In genomic region chr17:80203448-80204092, GRCh38 we compare ENCODE assay signal across 32 cellular contexts. TPM values are rescaled to one million over a fixed set of nuclear protein-coding genes. Genes with fewer than 3 reads are reported as not detected.
DNase-seq lines count a peak whose midpoint lies in the region; ATAC-seq and TF ChIP-seq lines count a peak whose summit lies in the region.
"Had no signal": no experiment of that assay in that cellular context is flagged by ENCODE, and none has a peak within 500 bp of the region (broad histone marks: within the 10 kb centered on the region; RNA-seq: fewer than 3 reads in every experiment).

No MANE protein-coding gene starts in this region.

- no peak for TF ChIP-seq CTCF in WTC11 (IDR thresholded peaks at IDR 0.05)

- peak; percentile 17 for ATAC-seq in activated naive CD8-positive, alpha-beta T cell treated with anti-CD3 and anti-CD28 coated beads, Interleukin-2, amount 50 U/mL, for 24 hours
- ATAC-seq in WTC11 (peak; percentile 33), GM18861 (IDR thresholded peaks at IDR 0.05; ENCODE audit: unreplicated experiment) (no peak), GM21717 (IDR thresholded peaks at IDR 0.05; ENCODE audit: unreplicated experiment) (no peak)
- ATAC-seq: activated T-cell treated with anti-CD3 and anti-CD28 coated beads, Interleukin-2, amount 50 U/mL, for 4 hours had no signal

- H2BK12ac ChIP-seq in neuronal stem cell (ENCODE audit: low read length): no peak overlapping the region

- H3K9me3 ChIP-seq in neuronal stem cell (replicated peaks in 1 of 2; ENCODE audit: control insufficient read depth in 2 of 2, insufficient read depth in 1 of 2, low read depth in 1 of 2, low read length in 2 of 2): no peaks in the 10 kb centered on the region
- H3K9me3 ChIP-seq: colonic mucosa, MG63, ovary, Peyer's patch had no signal

- H2AFZ ChIP-seq in neuronal stem cell (ENCODE audit: low read length): no peak overlapping the region

- peak overlapping the region; percentile 48 for H3K18ac ChIP-seq in neuronal stem cell (ENCODE audit: low read length)

- no peak overlapping the region for H3K27ac ChIP-seq in neuronal stem cell (replicated peaks; ENCODE audit: low read length)
- H3K27ac ChIP-seq: colonic mucosa, ovary, Peyer's patch, skin epidermis had no signal

- no peaks in the 10 kb centered on the region for H3K79me1 ChIP-seq in neuronal stem cell (ENCODE audit: low read depth, low read length)

- peaks cover 0 to 3% of the 10 kb centered on the region in 2 donors for H3K4me1 ChIP-seq in neuronal stem cell (ENCODE audit: control insufficient read depth in 2 of 2, insufficient read depth in 1 of 2, low read depth in 1 of 2, low read length in 2 of 2)
- H3K4me1 ChIP-seq: colonic mucosa, Peyer's patch had no signal

- no peak overlapping the region for H3K4me3 Mint-ChIP-seq in activated naive CD8-positive, alpha-beta T cell treated with anti-CD3 and anti-CD28 coated beads, Interleukin-2, amount 50 U/mL, for 24 hours
- H3K4me3 Mint-ChIP-seq in activated naive CD8-positive, alpha-beta T cell treated with anti-CD3 and anti-CD28 coated beads for 36 hours: no peak overlapping the region
- no peak overlapping the region for H3K4me3 Mint-ChIP-seq in WTC11
- H3K4me3 Mint-ChIP-seq: activated T-cell treated with anti-CD3 and anti-CD28 coated beads, Interleukin-2, amount 50 U/mL, for 4 hours; CD4-positive, CD25-positive, alpha-beta regulatory T cell; nephron had no signal

- no peak overlapping the region for H3K27ac Mint-ChIP-seq in activated naive CD8-positive, alpha-beta T cell treated with anti-CD3 and anti-CD28 coated beads, Interleukin-2, amount 50 U/mL, for 24 hours
- H3K27ac Mint-ChIP-seq in activated naive CD8-positive, alpha-beta T cell treated with anti-CD3 and anti-CD28 coated beads for 36 hours: no peak overlapping the region
- H3K27ac Mint-ChIP-seq in WTC11: no peak overlapping the region
- H3K27ac Mint-ChIP-seq: CD4-positive, CD25-positive, alpha-beta regulatory T cell; nephron had no signal

- peak overlapping the region; percentile 56 for H2AK5ac ChIP-seq in neuronal stem cell (ENCODE audit: low read depth, low read length)

- H2BK5ac ChIP-seq in neuronal stem cell (ENCODE audit: low read length): no peak overlapping the region

- no peaks in the 10 kb centered on the region for H3K4me1 Mint-ChIP-seq in activated naive CD8-positive, alpha-beta T cell treated with anti-CD3 and anti-CD28 coated beads, Interleukin-2, amount 50 U/mL, for 24 hours
- no peaks in the 10 kb centered on the region for H3K4me1 Mint-ChIP-seq in activated naive CD8-positive, alpha-beta T cell treated with anti-CD3 and anti-CD28 coated beads for 36 hours
- H3K4me1 Mint-ChIP-seq in WTC11: no peaks in the 10 kb centered on the region
- H3K4me1 Mint-ChIP-seq: CD4-positive, CD25-positive, alpha-beta regulatory T cell; nephron had no signal

- CTCF ChIA-PET in WTC11 (lab: Charles Lee): interaction anchor here (0.5 to 2.1 kb wide), 9 partner anchors 17 to 170 kb away, joined by 3 to 10 read pairs (median 3); partner anchors contain the start of genes GAA, SGSH and SLC26A11

- H2BK15ac ChIP-seq in neuronal stem cell (ENCODE audit: low read length): no peak overlapping the region

- no CpG with 5 or more reads among the region's 11 CpGs for WGBS in neuronal stem cell (ENCODE audit: extremely low coverage in 2 of 2, insufficient read length in 2 of 2, insufficient replicate concordance in 1 of 2), 2 donors

- H4K8ac ChIP-seq in neuronal stem cell (ENCODE audit: low read depth, low read length): no peak overlapping the region

- POLR2A ChIA-PET in WTC11 (lab: Charles Lee): interaction anchor here (0.8 kb wide), 1 partner anchor 9 kb away, joined by 3 read pairs; no protein-coding TSS in a partner anchor

- no peaks in the 10 kb centered on the region for H3K9me3 Mint-ChIP-seq in activated naive CD8-positive, alpha-beta T cell treated with anti-CD3 and anti-CD28 coated beads, Interleukin-2, amount 50 U/mL, for 24 hours
- no peaks in the 10 kb centered on the region for H3K9me3 Mint-ChIP-seq in activated naive CD8-positive, alpha-beta T cell treated with anti-CD3 and anti-CD28 coated beads for 36 hours
- no peaks in the 10 kb centered on the region for H3K9me3 Mint-ChIP-seq in WTC11
- H3K9me3 Mint-ChIP-seq: activated T-cell treated with anti-CD3 and anti-CD28 coated beads, Interleukin-2, amount 50 U/mL, for 4 hours; CD4-positive, CD25-positive, alpha-beta regulatory T cell; nephron had no signal

- no peaks in the 10 kb centered on the region for H3K36me3 Mint-ChIP-seq in activated naive CD8-positive, alpha-beta T cell treated with anti-CD3 and anti-CD28 coated beads, Interleukin-2, amount 50 U/mL, for 24 hours (ENCODE audit: low read depth)
- no peaks in the 10 kb centered on the region for H3K36me3 Mint-ChIP-seq in activated naive CD8-positive, alpha-beta T cell treated with anti-CD3 and anti-CD28 coated beads for 36 hours
- H3K36me3 Mint-ChIP-seq in WTC11: peaks cover 5% of the 10 kb centered on the region
- H3K36me3 Mint-ChIP-seq: CD4-positive, CD25-positive, alpha-beta regulatory T cell had no signal

- DNase-seq in activated naive CD8-positive, alpha-beta T cell treated with anti-CD3 and anti-CD28 coated beads, Interleukin-2, amount 50 U/mL, for 24 hours: no peak
- no peak for DNase-seq in activated naive CD8-positive, alpha-beta T cell treated with anti-CD3 and anti-CD28 coated beads for 36 hours
- DNase-seq in NAMALWA (ENCODE audit: low spot score): peak; percentile 20
- DNase-seq in WTC11 (ENCODE audit: low spot score): no peak
- DNase-seq in neuronal stem cell (ENCODE audit: low spot score): no peak
- no peak for DNase-seq in NCI-H446 (lab: John Stamatoyannopoulos, UW)
- DNase-seq: 8988T; activated CD4-positive, alpha-beta T cell treated with anti-CD3 and anti-CD28 coated beads, Interleukin-2, amount 50 U/mL, for 1 hour; activated CD4-positive, CD25-positive, alpha-beta regulatory T cell; activated gamma-delta T cell treated with Interleukin-2 at 50 U/mL for 16 hours; activated T-cell treated with anti-CD3 and anti-CD28 coated beads, Interleukin-2, amount 50 U/mL, for 4 hours; CD4-positive, CD25-positive, alpha-beta regulatory T cell; colonic mucosa; DMS 273 treated with DMSO at 0.1 percent for 48 hours; effector memory CD4-positive, alpha-beta T cell; glutamatergic neuron; KBM-7; mammary epithelial cell; MG63; NCI-H2029 treated with DMSO at 0.1 percent for 48 hours; NCI-H524 treated with DMSO at 0.1 percent for 48 hours; ovary; Peyer's patch; stimulated activated naive CD4-positive, alpha-beta T cell; SW 1271; T-helper 9 cell had no signal

- no peak overlapping the region for H4K91ac ChIP-seq in neuronal stem cell (ENCODE audit: low read depth, low read length, poor library complexity)

- H3K23ac ChIP-seq in neuronal stem cell (ENCODE audit: low read depth, low read length, poor library complexity): peak overlapping the region; percentile 43

- H3K14ac ChIP-seq in neuronal stem cell (ENCODE audit: low read length): peak overlapping the region; percentile 89

- H3K36me3 ChIP-seq in neuronal stem cell (replicated peaks in 1 of 2; ENCODE audit: control insufficient read depth in 2 of 2, insufficient read depth in 2 of 2, low read length in 2 of 2): peaks cover 0 to 5% of the 10 kb centered on the region in 2 donors
- H3K36me3 ChIP-seq: colonic mucosa, MG63, ovary had no signal

- no peak overlapping the region for H3K4me2 ChIP-seq in neuronal stem cell (ENCODE audit: insufficient read depth, low read length, poor library complexity, severe bottlenecking)

- H3K27me3 Mint-ChIP-seq in activated naive CD8-positive, alpha-beta T cell treated with anti-CD3 and anti-CD28 coated beads, Interleukin-2, amount 50 U/mL, for 24 hours: no peaks in the 10 kb centered on the region
- no peaks in the 10 kb centered on the region for H3K27me3 Mint-ChIP-seq in activated naive CD8-positive, alpha-beta T cell treated with anti-CD3 and anti-CD28 coated beads for 36 hours
- no peaks in the 10 kb centered on the region for H3K27me3 Mint-ChIP-seq in WTC11 (ENCODE audit: low read depth)
- H3K27me3 Mint-ChIP-seq: CD4-positive, CD25-positive, alpha-beta regulatory T cell had no signal

- H3K4me3 ChIP-seq in neuronal stem cell (ENCODE audit: low read length in 2 of 2): no peak overlapping the region
- H3K4me3 ChIP-seq: colonic mucosa, MG63, ovary, Peyer's patch, skin epidermis had no signal

- peak overlapping the region; percentile 70 for H3K9ac ChIP-seq in neuronal stem cell (ENCODE audit: low read depth, low read length, poor library complexity)

- H3K27me3 ChIP-seq in neuronal stem cell (ENCODE audit: control insufficient read depth in 3 of 3, insufficient read depth in 3 of 3, low read depth in 1 of 3, low read length in 3 of 3): no peaks in the 10 kb centered on the region
- H3K27me3 ChIP-seq: colonic mucosa, MG63, ovary, Peyer's patch had no signal

- H3K4ac ChIP-seq in neuronal stem cell (ENCODE audit: low read length): no peak overlapping the region

- H2BK120ac ChIP-seq in neuronal stem cell (ENCODE audit: low read depth, low read length): no peak overlapping the region

TF ChIP-seq in WTC11, 78 proteins besides CTCF, POLR2A, EP300 and RAD21 (continues in another document):
- TF ChIP-seq ZNF263 (CRISPR knock-in tag; IDR thresholded peaks at IDR 0.05; ENCODE audit: low read depth): no peak
- TF ChIP-seq ZNF423 (CRISPR knock-in tag; IDR thresholded peaks at IDR 0.05): peak; percentile 65

RNA-seq across cellular contexts. Expression of gene SGSH, which starts 16.6 kb away (rescaled TPM):
- 1 to 10 TPM; 7.0 to 8.2 TPM for total RNA-seq in activated naive CD8-positive, alpha-beta T cell treated with anti-CD3 and anti-CD28 coated beads for 36 hours
- 22.0 to 27.7 TPM (median 22.0 TPM) in 3 replicates for total RNA-seq in WTC11 (2021)
- 8.1 TPM for polyA plus RNA-seq in neuronal stem cell (2013, experiment 1 of 2)
- polyA plus RNA-seq in neuronal stem cell (2013, experiment 2 of 2): 7.7 TPM

RNA-seq across cellular contexts. Expression of gene SLC26A11, which starts 16.7 kb away (rescaled TPM):
- total RNA-seq in activated naive CD8-positive, alpha-beta T cell treated with anti-CD3 and anti-CD28 coated beads for 36 hours: 1 to 10 TPM; 1.7 to 2.3 TPM
- total RNA-seq in WTC11 (2021): 19.1 to 26.4 TPM (median 23.5 TPM) in 3 replicates
- 14.4 TPM for polyA plus RNA-seq in neuronal stem cell (2013, experiment 1 of 2)
- polyA plus RNA-seq in neuronal stem cell (2013, experiment 2 of 2): 14.7 TPM

RNA-seq across cellular contexts. Expression of gene CARD14, which starts 33.7 kb away (rescaled TPM):
- not detected for total RNA-seq in activated naive CD8-positive, alpha-beta T cell treated with anti-CD3 and anti-CD28 coated beads for 36 hours
- 0.18 to 0.83 TPM (median 0.25 TPM) in 3 replicates for total RNA-seq in WTC11 (2021)
- 0.20 TPM for polyA plus RNA-seq in neuronal stem cell (2013, experiment 1 of 2)
- polyA plus RNA-seq in neuronal stem cell (2013, experiment 2 of 2): 0.22 TPM
- total RNA-seq: activated T-cell treated with anti-CD3 and anti-CD28 coated beads, Interleukin-2, amount 50 U/mL, for 4 hours; cardiac septum; CD4-positive, CD25-positive, alpha-beta regulatory T cell; HT1080 had no signal

RNA-seq across cellular contexts. Expression of gene EIF4A3, which starts 56.6 kb away (rescaled TPM):
- total RNA-seq in activated naive CD8-positive, alpha-beta T cell treated with anti-CD3 and anti-CD28 coated beads for 36 hours: 100 to 1,000 TPM; 192 to 197 TPM
- total RNA-seq in WTC11 (2021): 142 to 160 TPM (median 142 TPM) in 3 replicates
- polyA plus RNA-seq in neuronal stem cell (2013, experiment 1 of 2): 66.1 TPM
- polyA plus RNA-seq in neuronal stem cell (2013, experiment 2 of 2): 64.7 TPM

RNA-seq across cellular contexts. Expression of gene RNF213, which starts 57.1 kb away (rescaled TPM):
- total RNA-seq in activated naive CD8-positive, alpha-beta T cell treated with anti-CD3 and anti-CD28 coated beads for 36 hours: 100 to 1,000 TPM; 109 TPM
- 70.3 to 72.6 TPM (median 70.5 TPM) in 3 replicates for total RNA-seq in WTC11 (2021)
- polyA plus RNA-seq in neuronal stem cell (2013, experiment 1 of 2): 17.4 TPM
- 18.4 TPM for polyA plus RNA-seq in neuronal stem cell (2013, experiment 2 of 2)

Comparison
In these comparisons a context has a peak if more than half of its experiments do, and no peak if none do; other contexts are left out.
1. ATAC-seq: peak in activated naive CD8-positive, alpha-beta T cell treated with anti-CD3 and anti-CD28 coated beads, Interleukin-2, amount 50 U/mL, for 24 hours (single experiment) and WTC11 (single experiment); none in GM18861 (single experiment) and GM21717 (single experiment).